10 cellular contexts compared by ENCODE assay signal in the genomic region with DNA sequence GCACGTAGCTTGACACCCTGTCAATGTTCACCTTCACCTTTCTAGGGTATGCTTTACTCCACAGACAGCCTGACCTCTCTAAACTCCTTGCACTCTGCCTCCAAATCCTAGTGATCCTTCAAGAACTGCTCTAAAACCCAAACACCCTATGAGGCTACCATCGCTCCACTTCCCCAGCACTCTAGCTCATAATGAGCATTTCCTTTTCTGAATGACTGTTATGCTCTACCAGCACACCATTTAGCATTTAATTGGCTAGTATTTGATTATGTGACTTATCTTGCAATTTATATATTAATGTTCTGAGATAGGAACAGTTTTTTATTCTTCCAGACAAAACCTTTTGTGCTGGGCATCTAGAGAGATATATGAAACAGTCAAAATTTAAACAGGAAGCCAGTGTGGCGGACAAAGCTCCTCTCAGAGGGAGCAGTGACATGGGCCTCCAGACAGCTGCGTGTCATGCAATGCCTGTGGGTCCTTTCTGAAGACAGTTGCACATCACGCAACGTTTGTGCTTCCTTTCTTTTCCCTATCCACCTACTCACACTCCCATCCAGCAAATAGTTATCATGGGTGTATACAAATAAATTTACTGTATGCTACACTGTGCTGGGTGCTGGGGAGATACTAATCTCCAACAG.
DNase-seq lines count a peak whose midpoint lies in the region; ATAC-seq and FAIRE-seq lines count a peak whose summit lies in the region.
"Had no signal": no experiment of that assay in that cellular context is flagged by ENCODE, and none has a peak within 500 bp of the region (broad histone marks: within the 10 kb centered on the region; RNA-seq: fewer than 3 reads in every experiment).

No MANE protein-coding gene starts in this region.

- FAIRE-seq in urothelium cell line (lab: Jason Lieb, UNC) = no peak

- peaks cover 6% of the 10 kb centered on the region for H3K36me3 Mint-ChIP-seq in T-helper 2 cell treated with Interferon-gamma antibody and Interleukin-4, amounts not matched to agents 5 μg/mL and 100 μg/mL, for 36 hours (ENCODE audit: low read depth)
- peaks cover 40 to 47% of the 10 kb centered on the region in 2 donors for H3K36me3 Mint-ChIP-seq in stimulated activated naive B cell treated with anti-CD40 and anti-IgM and Interleukin-4, amounts not matched to agents 10 μg/mL and 1 μg/mL and 100 μg/mL, for 72 hours

- H3K27ac Mint-ChIP-seq in T-helper 2 cell treated with Interferon-gamma antibody and Interleukin-4, amounts not matched to agents 5 μg/mL and 100 μg/mL, for 36 hours = peak overlapping the region; percentile 8
- peak overlapping the region; percentile 96 for H3K27ac Mint-ChIP-seq in stimulated activated naive B cell treated with anti-CD40 and anti-IgM and Interleukin-4, amounts not matched to agents 10 μg/mL and 1 μg/mL and 100 μg/mL, for 72 hours

- H3K27me3 Mint-ChIP-seq in T-helper 2 cell treated with Interferon-gamma antibody and Interleukin-4, amounts not matched to agents 5 μg/mL and 100 μg/mL, for 36 hours (ENCODE audit: low read depth) = no peaks in the 10 kb centered on the region
- no peaks in the 10 kb centered on the region for H3K27me3 Mint-ChIP-seq in stimulated activated naive B cell treated with anti-CD40 and anti-IgM and Interleukin-4, amounts not matched to agents 10 μg/mL and 1 μg/mL and 100 μg/mL, for 72 hours

- ATAC-seq in HG02642 (IDR thresholded peaks at IDR 0.05; ENCODE audit: poor library complexity, unreplicated experiment) (peak; percentile 45), HG03571 (IDR thresholded peaks at IDR 0.05; ENCODE audit: unreplicated experiment) (peak; percentile 42)
- ATAC-seq in stimulated activated naive B cell treated with anti-CD40 and anti-IgM and Interleukin-4, amounts not matched to agents 10 μg/mL and 1 μg/mL and 100 μg/mL, for 72 hours (replicated peaks) = peak; percentile 64 to 66

- no peak overlapping the region for H3K4me3 Mint-ChIP-seq in T-helper 2 cell treated with Interferon-gamma antibody and Interleukin-4, amounts not matched to agents 5 μg/mL and 100 μg/mL, for 36 hours
- H3K4me3 Mint-ChIP-seq in stimulated activated naive B cell treated with anti-CD40 and anti-IgM and Interleukin-4, amounts not matched to agents 10 μg/mL and 1 μg/mL and 100 μg/mL, for 72 hours = peak overlapping the region; percentile 77 to 81

- DNase-seq in T-helper 2 cell treated with Interferon-gamma antibody and Interleukin-4, amounts not matched to agents 5 μg/mL and 100 μg/mL, for 36 hours (ENCODE audit: low spot score) = no peak
- no peak for DNase-seq in T-helper 2 cell
- DNase-seq in stimulated activated naive B cell treated with anti-CD40 and anti-IgM and Interleukin-4, amounts not matched to agents 10 μg/mL and 1 μg/mL and 100 μg/mL, for 72 hours = peak; percentile 32
- no peak for DNase-seq in urothelium cell line (ENCODE audit: low spot score)
- no peak for DNase-seq in NCI-H1417 treated with DMSO at 0.1 percent for 48 hours (lab: John Stamatoyannopoulos, UW)
- no peak for DNase-seq in GOT3 (lab: John Stamatoyannopoulos, UW)
- DNase-seq: retina; stimulated activated naive CD4-positive, alpha-beta T cell had no signal

- no peaks in the 10 kb centered on the region for H3K9me3 Mint-ChIP-seq in T-helper 2 cell treated with Interferon-gamma antibody and Interleukin-4, amounts not matched to agents 5 μg/mL and 100 μg/mL, for 36 hours
- peaks cover 0 to 1% of the 10 kb centered on the region in 2 donors for H3K9me3 Mint-ChIP-seq in stimulated activated naive B cell treated with anti-CD40 and anti-IgM and Interleukin-4, amounts not matched to agents 10 μg/mL and 1 μg/mL and 100 μg/mL, for 72 hours

- peaks cover 23% of the 10 kb centered on the region for H3K4me1 Mint-ChIP-seq in T-helper 2 cell treated with Interferon-gamma antibody and Interleukin-4, amounts not matched to agents 5 μg/mL and 100 μg/mL, for 36 hours (ENCODE audit: low read depth)
- H3K4me1 Mint-ChIP-seq in stimulated activated naive B cell treated with anti-CD40 and anti-IgM and Interleukin-4, amounts not matched to agents 10 μg/mL and 1 μg/mL and 100 μg/mL, for 72 hours = peaks cover 70 to 92% of the 10 kb centered on the region in 2 donors
